Comparison of ENCODE assay signal across 19 cellular contexts in genomic region chr1:162299018-162299417, GRCh38.
"Had no signal": no experiment of that assay in that cellular context is flagged by ENCODE, and none has a peak within 500 bp of the region (broad histone marks: within the 10 kb centered on the region; RNA-seq: fewer than 3 reads in every experiment).

No MANE protein-coding gene starts in this region.

- H3K36me3 ChIP-seq: heart right ventricle, tibial nerve, upper lobe of right lung had no signal

- DNase-seq: cortex of kidney; dorsolateral prefrontal cortex; effector CD8-positive, alpha-beta T cell; heart right ventricle; hypothalamus; kidney glomerular epithelial cell; natural killer cell; posterior cingulate gyrus; stimulated activated CD4-positive, alpha-beta T cell treated with anti-CD3 and anti-CD28 coated beads, Interleukin-2, amount 100 ng/mL, for 24 hours; stimulated activated CD4-positive, alpha-beta T cell treated with anti-CD3 and anti-CD28 coated beads, Interleukin-4, amount 100 ng/mL, for 4 hours; stimulated activated naive B cell treated with anti-CD40 and anti-IgM and Interleukin-4, amounts not matched to agents 10 μg/mL and 1 μg/mL and 100 μg/mL, for 72 hours; stimulated activated naive CD8-positive, alpha-beta T cell treated with anti-CD3 and anti-CD28 coated beads, Interleukin-15, amount 100 ng/mL, for 72 hours; testis; upper lobe of right lung had no signal

- FAIRE-seq: frontal cortex, islet of Langerhans had no signal

- ATAC-seq: heart right ventricle; left lobe of liver; natural killer cell; sciatic nerve; stimulated activated naive B cell treated with anti-CD40 and anti-IgM and Interleukin-4, amounts not matched to agents 10 μg/mL and 1 μg/mL and 100 μg/mL, for 72 hours; stimulated activated naive CD8-positive, alpha-beta T cell treated with anti-CD3 and anti-CD28 coated beads, Interleukin-15, amount 100 ng/mL, for 72 hours had no signal

- H3K9me3 ChIP-seq: testis, upper lobe of right lung had no signal

- H3K4me1 ChIP-seq: heart right ventricle, testis, tibial nerve, upper lobe of right lung had no signal

- H3K4me3 ChIP-seq: dorsolateral prefrontal cortex, heart right ventricle, testis, tibial nerve, upper lobe of right lung had no signal

- H3K27ac ChIP-seq: dorsolateral prefrontal cortex, heart right ventricle, testis, tibial nerve, upper lobe of right lung had no signal

- H3K27me3 ChIP-seq: dorsolateral prefrontal cortex, heart right ventricle, testis, tibial nerve, upper lobe of right lung had no signal
